Comparison of ENCODE assay signal across 2 cellular contexts in the genomic region with DNA sequence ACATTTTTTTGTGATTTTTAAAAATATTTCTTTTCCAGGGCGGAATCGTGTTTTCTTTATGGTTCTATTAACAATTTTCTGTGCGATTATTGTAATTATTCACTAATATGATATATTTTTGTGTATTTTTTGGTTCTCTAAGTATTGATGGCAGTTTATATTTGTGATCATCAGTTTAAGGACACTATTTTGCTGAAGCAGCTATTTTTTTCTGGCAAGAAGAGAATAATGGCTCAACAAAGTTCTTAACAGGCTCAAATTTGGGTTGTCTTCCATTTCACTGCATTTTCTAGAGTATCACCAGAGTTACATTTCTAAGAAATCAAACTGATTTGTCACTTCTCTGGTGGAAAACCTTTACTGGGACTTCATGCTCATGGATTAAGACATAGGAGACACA.
TF ChIP-seq lines count a peak whose summit lies in the region.

No MANE protein-coding gene starts in this region.

TF ChIP-seq in IMR-90, 13 proteins besides CTCF, POLR2A, EP300 and RAD21:
- peak; percentile 85 for TF ChIP-seq MAFK (IDR thresholded peaks at IDR 0.05; ENCODE audit: low read depth, low read length)
- no peak for TF ChIP-seq FOS (IDR thresholded peaks at IDR 0.05; ENCODE audit: low read depth, low read length)
- no peak for TF ChIP-seq MAZ (IDR thresholded peaks at IDR 0.05; ENCODE audit: borderline replicate concordance, low read depth, low read length)

TF ChIP-seq in K562, 482 proteins besides CTCF, POLR2A, EP300 and RAD21:
- TF ChIP-seq, protein P1, sequence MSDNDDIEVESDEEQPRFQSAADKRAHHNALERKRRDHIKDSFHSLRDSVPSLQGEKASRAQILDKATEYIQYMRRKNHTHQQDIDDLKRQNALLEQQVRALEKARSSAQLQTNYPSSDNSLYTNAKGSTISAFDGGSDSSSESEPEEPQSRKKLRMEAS (CRISPR knock-in tag; IDR thresholded peaks at IDR 0.05), result no peak
- no peak for TF ChIP-seq TCF7 (IDR thresholded peaks at IDR 0.05; ENCODE audit: borderline replicate concordance)
- TF ChIP-seq MAFF (IDR thresholded peaks at IDR 0.05; ENCODE audit: low read length), result peak; percentile 85
- TF ChIP-seq C11orf30 (IDR thresholded peaks at IDR 0.05; ENCODE audit: low read depth), result peak; percentile 92
- no peak for TF ChIP-seq ZNF79 (CRISPR knock-in tag; IDR thresholded peaks at IDR 0.05; ENCODE audit: low read depth)
- TF ChIP-seq, protein P2, sequence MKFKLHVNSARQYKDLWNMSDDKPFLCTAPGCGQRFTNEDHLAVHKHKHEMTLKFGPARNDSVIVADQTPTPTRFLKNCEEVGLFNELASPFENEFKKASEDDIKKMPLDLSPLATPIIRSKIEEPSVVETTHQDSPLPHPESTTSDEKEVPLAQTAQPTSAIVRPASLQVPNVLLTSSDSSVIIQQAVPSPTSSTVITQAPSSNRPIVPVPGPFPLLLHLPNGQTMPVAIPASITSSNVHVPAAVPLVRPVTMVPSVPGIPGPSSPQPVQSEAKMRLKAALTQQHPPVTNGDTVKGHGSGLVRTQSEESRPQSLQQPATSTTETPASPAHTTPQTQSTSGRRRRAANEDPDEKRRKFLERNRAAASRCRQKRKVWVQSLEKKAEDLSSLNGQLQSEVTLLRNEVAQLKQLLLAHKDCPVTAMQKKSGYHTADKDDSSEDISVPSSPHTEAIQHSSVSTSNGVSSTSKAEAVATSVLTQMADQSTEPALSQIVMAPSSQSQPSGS (CRISPR knock-in tag; IDR thresholded peaks at IDR 0.05), result no peak
- TF ChIP-seq BRCA1 (IDR thresholded peaks at IDR 0.05), result no peak
- no peak for TF ChIP-seq BRCA1 (CRISPR knock-in tag; IDR thresholded peaks at IDR 0.05)
- no peak for TF ChIP-seq MEF2D (tag; conservative IDR thresholded peaks at IDR 0.05; ENCODE audit: low read depth)
- TF ChIP-seq, protein P3, sequence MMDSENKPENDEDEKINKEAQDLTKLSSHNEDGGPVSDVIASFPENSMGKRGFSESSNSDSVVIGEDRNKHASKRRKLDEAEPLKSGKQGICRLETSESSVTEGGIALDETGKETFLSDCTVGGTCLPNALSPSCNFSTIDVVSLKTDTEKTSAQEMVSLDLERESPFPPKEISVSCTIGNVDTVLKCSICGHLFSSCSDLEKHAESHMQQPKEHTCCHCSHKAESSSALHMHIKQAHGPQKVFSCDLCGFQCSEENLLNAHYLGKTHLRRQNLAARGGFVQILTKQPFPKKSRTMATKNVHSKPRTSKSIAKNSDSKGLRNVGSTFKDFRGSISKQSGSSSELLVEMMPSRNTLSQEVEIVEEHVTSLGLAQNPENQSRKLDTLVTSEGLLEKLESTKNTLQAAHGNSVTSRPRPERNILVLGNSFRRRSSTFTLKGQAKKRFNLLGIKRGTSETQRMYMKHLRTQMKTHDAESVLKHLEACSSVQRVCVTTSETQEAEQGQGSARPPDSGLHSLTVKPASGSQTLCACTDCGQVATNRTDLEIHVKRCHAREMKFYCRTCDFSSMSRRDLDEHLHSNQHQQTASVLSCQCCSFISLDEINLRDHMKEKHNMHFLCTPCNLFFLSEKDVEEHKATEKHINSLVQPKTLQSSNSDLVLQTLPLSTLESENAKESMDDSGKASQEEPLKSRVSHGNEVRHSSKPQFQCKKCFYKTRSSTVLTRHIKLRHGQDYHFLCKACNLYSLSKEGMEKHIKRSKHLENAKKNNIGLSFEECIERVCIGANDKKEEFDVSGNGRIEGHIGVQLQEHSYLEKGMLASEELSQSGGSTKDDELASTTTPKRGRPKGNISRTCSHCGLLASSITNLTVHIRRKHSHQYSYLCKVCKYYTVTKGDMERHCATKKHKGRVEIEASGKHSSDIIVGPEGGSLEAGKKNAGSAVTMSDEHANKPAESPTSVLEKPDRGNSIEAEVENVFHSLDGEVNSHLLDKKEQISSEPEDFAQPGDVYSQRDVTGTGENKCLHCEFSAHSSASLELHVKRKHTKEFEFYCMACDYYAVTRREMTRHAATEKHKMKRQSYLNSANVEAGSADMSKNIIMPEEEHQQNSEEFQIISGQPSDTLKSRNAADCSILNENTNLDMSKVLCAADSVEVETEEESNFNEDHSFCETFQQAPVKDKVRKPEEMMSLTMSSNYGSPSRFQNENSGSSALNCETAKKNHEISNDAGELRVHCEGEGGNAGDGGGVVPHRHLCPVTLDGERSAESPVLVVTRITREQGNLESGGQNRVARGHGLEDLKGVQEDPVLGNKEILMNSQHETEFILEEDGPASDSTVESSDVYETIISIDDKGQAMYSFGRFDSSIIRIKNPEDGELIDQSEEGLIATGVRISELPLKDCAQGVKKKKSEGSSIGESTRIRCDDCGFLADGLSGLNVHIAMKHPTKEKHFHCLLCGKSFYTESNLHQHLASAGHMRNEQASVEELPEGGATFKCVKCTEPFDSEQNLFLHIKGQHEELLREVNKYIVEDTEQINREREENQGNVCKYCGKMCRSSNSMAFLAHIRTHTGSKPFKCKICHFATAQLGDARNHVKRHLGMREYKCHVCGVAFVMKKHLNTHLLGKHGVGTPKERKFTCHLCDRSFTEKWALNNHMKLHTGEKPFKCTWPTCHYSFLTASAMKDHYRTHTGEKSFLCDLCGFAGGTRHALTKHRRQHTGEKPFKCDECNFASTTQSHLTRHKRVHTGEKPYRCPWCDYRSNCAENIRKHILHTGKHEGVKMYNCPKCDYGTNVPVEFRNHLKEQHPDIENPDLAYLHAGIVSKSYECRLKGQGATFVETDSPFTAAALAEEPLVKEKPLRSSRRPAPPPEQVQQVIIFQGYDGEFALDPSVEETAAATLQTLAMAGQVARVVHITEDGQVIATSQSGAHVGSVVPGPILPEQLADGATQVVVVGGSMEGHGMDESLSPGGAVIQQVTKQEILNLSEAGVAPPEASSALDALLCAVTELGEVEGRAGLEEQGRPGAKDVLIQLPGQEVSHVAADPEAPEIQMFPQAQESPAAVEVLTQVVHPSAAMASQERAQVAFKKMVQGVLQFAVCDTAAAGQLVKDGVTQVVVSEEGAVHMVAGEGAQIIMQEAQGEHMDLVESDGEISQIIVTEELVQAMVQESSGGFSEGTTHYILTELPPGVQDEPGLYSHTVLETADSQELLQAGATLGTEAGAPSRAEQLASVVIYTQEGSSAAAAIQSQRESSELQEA (IDR thresholded peaks at IDR 0.05; ENCODE audit: low read depth), result no peak
- TF ChIP-seq, protein P4, sequence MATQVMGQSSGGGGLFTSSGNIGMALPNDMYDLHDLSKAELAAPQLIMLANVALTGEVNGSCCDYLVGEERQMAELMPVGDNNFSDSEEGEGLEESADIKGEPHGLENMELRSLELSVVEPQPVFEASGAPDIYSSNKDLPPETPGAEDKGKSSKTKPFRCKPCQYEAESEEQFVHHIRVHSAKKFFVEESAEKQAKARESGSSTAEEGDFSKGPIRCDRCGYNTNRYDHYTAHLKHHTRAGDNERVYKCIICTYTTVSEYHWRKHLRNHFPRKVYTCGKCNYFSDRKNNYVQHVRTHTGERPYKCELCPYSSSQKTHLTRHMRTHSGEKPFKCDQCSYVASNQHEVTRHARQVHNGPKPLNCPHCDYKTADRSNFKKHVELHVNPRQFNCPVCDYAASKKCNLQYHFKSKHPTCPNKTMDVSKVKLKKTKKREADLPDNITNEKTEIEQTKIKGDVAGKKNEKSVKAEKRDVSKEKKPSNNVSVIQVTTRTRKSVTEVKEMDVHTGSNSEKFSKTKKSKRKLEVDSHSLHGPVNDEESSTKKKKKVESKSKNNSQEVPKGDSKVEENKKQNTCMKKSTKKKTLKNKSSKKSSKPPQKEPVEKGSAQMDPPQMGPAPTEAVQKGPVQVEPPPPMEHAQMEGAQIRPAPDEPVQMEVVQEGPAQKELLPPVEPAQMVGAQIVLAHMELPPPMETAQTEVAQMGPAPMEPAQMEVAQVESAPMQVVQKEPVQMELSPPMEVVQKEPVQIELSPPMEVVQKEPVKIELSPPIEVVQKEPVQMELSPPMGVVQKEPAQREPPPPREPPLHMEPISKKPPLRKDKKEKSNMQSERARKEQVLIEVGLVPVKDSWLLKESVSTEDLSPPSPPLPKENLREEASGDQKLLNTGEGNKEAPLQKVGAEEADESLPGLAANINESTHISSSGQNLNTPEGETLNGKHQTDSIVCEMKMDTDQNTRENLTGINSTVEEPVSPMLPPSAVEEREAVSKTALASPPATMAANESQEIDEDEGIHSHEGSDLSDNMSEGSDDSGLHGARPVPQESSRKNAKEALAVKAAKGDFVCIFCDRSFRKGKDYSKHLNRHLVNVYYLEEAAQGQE (CRISPR knock-in tag; IDR thresholded peaks at IDR 0.05; ENCODE audit: low read depth), result no peak
- no peak for TF ChIP-seq SRSF7 (optimal IDR thresholded peaks at IDR 0.05; ENCODE audit: low read depth, low read length)
- TF ChIP-seq ZKSCAN1 (IDR thresholded peaks at IDR 0.05; ENCODE audit: low read depth, low read length), result no peak
- TF ChIP-seq ZNF263 (CRISPR knock-in tag; IDR thresholded peaks at IDR 0.05; ENCODE audit: borderline replicate concordance), result no peak
- TF ChIP-seq ZNF584 (CRISPR knock-in tag; IDR thresholded peaks at IDR 0.05; ENCODE audit: low read depth), result no peak
- TF ChIP-seq, protein P5, sequence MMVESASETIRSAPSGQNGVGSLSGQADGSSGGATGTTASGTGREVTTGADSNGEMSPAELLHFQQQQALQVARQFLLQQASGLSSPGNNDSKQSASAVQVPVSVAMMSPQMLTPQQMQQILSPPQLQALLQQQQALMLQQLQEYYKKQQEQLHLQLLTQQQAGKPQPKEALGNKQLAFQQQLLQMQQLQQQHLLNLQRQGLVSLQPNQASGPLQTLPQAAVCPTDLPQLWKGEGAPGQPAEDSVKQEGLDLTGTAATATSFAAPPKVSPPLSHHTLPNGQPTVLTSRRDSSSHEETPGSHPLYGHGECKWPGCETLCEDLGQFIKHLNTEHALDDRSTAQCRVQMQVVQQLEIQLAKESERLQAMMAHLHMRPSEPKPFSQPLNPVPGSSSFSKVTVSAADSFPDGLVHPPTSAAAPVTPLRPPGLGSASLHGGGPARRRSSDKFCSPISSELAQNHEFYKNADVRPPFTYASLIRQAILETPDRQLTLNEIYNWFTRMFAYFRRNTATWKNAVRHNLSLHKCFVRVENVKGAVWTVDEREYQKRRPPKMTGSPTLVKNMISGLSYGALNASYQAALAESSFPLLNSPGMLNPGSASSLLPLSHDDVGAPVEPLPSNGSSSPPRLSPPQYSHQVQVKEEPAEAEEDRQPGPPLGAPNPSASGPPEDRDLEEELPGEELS (CRISPR knock-in tag; IDR thresholded peaks at IDR 0.05; ENCODE audit: borderline replicate concordance), result no peak
- TF ChIP-seq RHOXF2B (CRISPR knock-in tag; conservative IDR thresholded peaks at IDR 0.05), result no peak
- no peak for TF ChIP-seq KHSRP (IDR thresholded peaks at IDR 0.05)
- no peak for TF ChIP-seq KAT8 (IDR thresholded peaks at IDR 0.05; ENCODE audit: low read depth)
- peak; percentile 89 for TF ChIP-seq MAFG (tag; conservative IDR thresholded peaks at IDR 0.05)
- peak; percentile 83 for TF ChIP-seq MAFK (IDR thresholded peaks at IDR 0.05; ENCODE audit: low read length)
- peak; percentile 95 for TF ChIP-seq ZNF316 (IDR thresholded peaks at IDR 0.05)
- TF ChIP-seq ZNF57 (CRISPR knock-in tag; IDR thresholded peaks at IDR 0.05), result no peak
- no peak for TF ChIP-seq L3MBTL2 (IDR thresholded peaks at IDR 0.05)
- TF ChIP-seq MYNN (IDR thresholded peaks at IDR 0.05), result no peak
- no peak for TF ChIP-seq MYNN (CRISPR knock-in tag; IDR thresholded peaks at IDR 0.05)
- TF ChIP-seq NR2C1 (IDR thresholded peaks at IDR 0.05), result no peak
- TF ChIP-seq NR2C1 (tag; IDR thresholded peaks at IDR 0.05), result no peak
